ENCODE assay signal across 1 cellular context in the genomic region with DNA sequence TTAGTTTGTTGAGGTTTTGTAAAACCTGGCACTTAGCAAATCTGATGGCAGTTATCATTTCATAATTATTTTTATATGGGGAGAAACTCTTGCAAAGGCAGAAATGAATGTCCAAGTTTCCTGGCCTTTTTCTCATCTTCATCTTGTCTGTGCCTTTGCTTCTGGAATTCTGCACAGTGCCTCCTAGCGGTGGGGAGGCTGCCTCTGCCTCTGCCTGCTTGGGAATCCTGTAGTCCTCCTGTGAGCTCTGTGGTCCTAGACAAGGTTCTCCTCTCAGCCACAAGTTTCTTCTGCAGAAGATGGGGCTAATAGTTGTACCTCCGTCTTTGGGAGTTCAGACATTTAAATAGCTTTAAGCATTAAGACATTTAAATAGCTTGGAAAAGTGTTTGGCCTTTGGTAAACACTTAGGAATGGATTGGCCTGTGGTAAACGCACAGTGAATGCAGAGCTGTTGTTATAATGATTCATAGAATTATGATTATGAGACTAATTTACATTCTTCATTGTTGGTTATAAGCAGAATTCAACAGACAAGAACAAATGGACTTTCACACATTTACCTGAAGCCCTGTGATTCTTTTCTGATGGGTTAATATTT.
TF ChIP-seq lines count a peak whose summit lies in the region.

No MANE protein-coding gene starts in this region.

TF ChIP-seq in GM23338, 12 proteins besides CTCF, POLR2A, EP300 and RAD21 (continued from another document):
- TF ChIP-seq, protein P1, sequence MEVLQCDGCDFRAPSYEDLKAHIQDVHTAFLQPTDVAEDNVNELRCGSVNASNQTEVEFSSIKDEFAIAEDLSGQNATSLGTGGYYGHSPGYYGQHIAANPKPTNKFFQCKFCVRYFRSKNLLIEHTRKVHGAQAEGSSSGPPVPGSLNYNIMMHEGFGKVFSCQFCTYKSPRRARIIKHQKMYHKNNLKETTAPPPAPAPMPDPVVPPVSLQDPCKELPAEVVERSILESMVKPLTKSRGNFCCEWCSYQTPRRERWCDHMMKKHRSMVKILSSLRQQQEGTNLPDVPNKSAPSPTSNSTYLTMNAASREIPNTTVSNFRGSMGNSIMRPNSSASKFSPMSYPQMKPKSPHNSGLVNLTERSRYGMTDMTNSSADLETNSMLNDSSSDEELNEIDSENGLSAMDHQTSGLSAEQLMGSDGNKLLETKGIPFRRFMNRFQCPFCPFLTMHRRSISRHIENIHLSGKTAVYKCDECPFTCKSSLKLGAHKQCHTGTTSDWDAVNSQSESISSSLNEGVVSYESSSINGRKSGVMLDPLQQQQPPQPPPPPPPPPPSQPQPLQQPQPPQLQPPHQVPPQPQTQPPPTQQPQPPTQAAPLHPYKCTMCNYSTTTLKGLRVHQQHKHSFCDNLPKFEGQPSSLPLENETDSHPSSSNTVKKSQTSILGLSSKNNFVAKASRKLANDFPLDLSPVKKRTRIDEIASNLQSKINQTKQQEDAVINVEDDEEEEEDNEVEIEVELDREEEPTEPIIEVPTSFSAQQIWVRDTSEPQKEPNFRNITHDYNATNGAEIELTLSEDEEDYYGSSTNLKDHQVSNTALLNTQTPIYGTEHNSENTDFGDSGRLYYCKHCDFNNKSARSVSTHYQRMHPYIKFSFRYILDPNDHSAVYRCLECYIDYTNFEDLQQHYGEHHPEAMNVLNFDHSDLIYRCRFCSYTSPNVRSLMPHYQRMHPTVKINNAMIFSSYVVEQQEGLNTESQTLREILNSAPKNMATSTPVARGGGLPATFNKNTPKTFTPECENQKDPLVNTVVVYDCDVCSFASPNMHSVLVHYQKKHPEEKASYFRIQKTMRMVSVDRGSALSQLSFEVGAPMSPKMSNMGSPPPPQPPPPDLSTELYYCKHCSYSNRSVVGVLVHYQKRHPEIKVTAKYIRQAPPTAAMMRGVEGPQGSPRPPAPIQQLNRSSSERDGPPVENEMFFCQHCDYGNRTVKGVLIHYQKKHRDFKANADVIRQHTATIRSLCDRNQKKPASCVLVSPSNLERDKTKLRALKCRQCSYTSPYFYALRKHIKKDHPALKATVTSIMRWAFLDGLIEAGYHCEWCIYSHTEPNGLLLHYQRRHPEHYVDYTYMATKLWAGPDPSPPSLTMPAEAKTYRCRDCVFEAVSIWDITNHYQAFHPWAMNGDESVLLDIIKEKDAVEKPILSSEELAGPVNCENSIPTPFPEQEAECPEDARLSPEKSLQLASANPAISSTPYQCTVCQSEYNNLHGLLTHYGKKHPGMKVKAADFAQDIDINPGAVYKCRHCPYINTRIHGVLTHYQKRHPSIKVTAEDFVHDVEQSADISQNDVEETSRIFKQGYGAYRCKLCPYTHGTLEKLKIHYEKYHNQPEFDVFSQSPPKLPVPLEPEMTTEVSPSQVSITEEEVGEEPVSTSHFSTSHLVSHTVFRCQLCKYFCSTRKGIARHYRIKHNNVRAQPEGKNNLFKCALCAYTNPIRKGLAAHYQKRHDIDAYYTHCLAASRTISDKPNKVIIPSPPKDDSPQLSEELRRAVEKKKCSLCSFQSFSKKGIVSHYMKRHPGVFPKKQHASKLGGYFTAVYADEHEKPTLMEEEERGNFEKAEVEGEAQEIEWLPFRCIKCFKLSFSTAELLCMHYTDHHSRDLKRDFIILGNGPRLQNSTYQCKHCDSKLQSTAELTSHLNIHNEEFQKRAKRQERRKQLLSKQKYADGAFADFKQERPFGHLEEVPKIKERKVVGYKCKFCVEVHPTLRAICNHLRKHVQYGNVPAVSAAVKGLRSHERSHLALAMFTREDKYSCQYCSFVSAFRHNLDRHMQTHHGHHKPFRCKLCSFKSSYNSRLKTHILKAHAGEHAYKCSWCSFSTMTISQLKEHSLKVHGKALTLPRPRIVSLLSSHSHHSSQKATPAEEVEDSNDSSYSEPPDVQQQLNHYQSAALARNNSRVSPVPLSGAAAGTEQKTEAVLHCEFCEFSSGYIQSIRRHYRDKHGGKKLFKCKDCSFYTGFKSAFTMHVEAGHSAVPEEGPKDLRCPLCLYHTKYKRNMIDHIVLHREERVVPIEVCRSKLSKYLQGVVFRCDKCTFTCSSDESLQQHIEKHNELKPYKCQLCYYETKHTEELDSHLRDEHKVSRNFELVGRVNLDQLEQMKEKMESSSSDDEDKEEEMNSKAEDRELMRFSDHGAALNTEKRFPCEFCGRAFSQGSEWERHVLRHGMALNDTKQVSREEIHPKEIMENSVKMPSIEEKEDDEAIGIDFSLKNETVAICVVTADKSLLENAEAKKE (CRISPR knock-in tag; IDR thresholded peaks at IDR 0.05) = no peak
- TF ChIP-seq, protein P2, sequence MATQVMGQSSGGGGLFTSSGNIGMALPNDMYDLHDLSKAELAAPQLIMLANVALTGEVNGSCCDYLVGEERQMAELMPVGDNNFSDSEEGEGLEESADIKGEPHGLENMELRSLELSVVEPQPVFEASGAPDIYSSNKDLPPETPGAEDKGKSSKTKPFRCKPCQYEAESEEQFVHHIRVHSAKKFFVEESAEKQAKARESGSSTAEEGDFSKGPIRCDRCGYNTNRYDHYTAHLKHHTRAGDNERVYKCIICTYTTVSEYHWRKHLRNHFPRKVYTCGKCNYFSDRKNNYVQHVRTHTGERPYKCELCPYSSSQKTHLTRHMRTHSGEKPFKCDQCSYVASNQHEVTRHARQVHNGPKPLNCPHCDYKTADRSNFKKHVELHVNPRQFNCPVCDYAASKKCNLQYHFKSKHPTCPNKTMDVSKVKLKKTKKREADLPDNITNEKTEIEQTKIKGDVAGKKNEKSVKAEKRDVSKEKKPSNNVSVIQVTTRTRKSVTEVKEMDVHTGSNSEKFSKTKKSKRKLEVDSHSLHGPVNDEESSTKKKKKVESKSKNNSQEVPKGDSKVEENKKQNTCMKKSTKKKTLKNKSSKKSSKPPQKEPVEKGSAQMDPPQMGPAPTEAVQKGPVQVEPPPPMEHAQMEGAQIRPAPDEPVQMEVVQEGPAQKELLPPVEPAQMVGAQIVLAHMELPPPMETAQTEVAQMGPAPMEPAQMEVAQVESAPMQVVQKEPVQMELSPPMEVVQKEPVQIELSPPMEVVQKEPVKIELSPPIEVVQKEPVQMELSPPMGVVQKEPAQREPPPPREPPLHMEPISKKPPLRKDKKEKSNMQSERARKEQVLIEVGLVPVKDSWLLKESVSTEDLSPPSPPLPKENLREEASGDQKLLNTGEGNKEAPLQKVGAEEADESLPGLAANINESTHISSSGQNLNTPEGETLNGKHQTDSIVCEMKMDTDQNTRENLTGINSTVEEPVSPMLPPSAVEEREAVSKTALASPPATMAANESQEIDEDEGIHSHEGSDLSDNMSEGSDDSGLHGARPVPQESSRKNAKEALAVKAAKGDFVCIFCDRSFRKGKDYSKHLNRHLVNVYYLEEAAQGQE (IDR thresholded peaks at IDR 0.05; ENCODE audit: unreplicated experiment) = no peak
- TF ChIP-seq STAT1 (IDR thresholded peaks at IDR 0.05; ENCODE audit: unreplicated experiment) = no peak
